17 cellular contexts compared by ENCODE assay signal in genomic region chr6:80725156-80725930, GRCh38.
DNase-seq lines count a peak whose midpoint lies in the region; ATAC-seq lines count a peak whose summit lies in the region.
"Had no signal": no experiment of that assay in that cellular context is flagged by ENCODE, and none has a peak within 500 bp of the region (broad histone marks: within the 10 kb centered on the region; RNA-seq: fewer than 3 reads in every experiment).

No MANE protein-coding gene starts in this region.

- no peaks in the 10 kb centered on the region for H3K9me3 ChIP-seq in skeletal muscle satellite cell (replicated peaks; ENCODE audit: low read length)
- H3K9me3 ChIP-seq: adrenal gland, upper lobe of right lung had no signal

- H3K4me1 ChIP-seq in skeletal muscle satellite cell (ENCODE audit: control insufficient read depth, insufficient read depth, low read length): peaks cover 3% of the 10 kb centered on the region
- H3K4me1 ChIP-seq: adrenal gland, upper lobe of right lung had no signal

- H3K4me3 ChIP-seq in skeletal muscle satellite cell (ENCODE audit: low read length): no peak overlapping the region
- H3K4me3 ChIP-seq: adrenal gland, upper lobe of right lung had no signal

- H3K4me2 ChIP-seq in skeletal muscle satellite cell (ENCODE audit: low read length): peak overlapping the region; percentile 12

- H3K9ac ChIP-seq in skeletal muscle satellite cell (ENCODE audit: low read depth, low read length): no peak overlapping the region

- no peaks in the 10 kb centered on the region for H3K36me3 ChIP-seq in skeletal muscle satellite cell (ENCODE audit: insufficient read depth, low read length)
- H3K36me3 ChIP-seq: adrenal gland, upper lobe of right lung had no signal

- ATAC-seq in GM18502 (IDR thresholded peaks at IDR 0.05; ENCODE audit: poor library complexity, unreplicated experiment): no peak
- ATAC-seq: activated CD8-positive, alpha-beta memory T cell treated with anti-CD3 and anti-CD28 coated beads, Interleukin-2, amount 10 ng/mL, durations not matched to agents 7 days and 5 days; upper lobe of right lung had no signal

- peak; percentile 2 for DNase-seq in NCI-H510A treated with DMSO at 0.1 percent for 48 hours (lab: John Stamatoyannopoulos, UW)
- no peak for DNase-seq in NCI-H510A (lab: John Stamatoyannopoulos, UW)
- DNase-seq in MV-4-11 (lab: John Stamatoyannopoulos, UW): peak; percentile 23
- DNase-seq in epidermal melanocyte (ENCODE audit: insufficient read length, low spot score): peak; percentile 37
- DNase-seq in stimulated activated CD4-positive, alpha-beta T cell treated with anti-CD3 and anti-CD28 coated beads, Interleukin-4, amount 100 ng/mL, for 1 hour: no peak
- DNase-seq in middle frontal gyrus (ENCODE audit: extremely low spot score, low spot score): no peak
- DNase-seq: 8988T; activated CD4-positive, CD25-positive, alpha-beta regulatory T cell treated with anti-CD3 and anti-CD28 coated beads, Interleukin-2, amount 50 U/mL, for 72 hours; activated CD8-positive, alpha-beta memory T cell treated with anti-CD3 and anti-CD28 coated beads, Interleukin-2, amount 10 ng/mL, durations not matched to agents 7 days and 5 days; adrenal gland; CD4-positive, CD25-positive, alpha-beta regulatory T cell; effector CD4-positive, alpha-beta T cell; kidney glomerular epithelial cell; retina; upper lobe of right lung had no signal

- no peaks in the 10 kb centered on the region for H3K27me3 ChIP-seq in skeletal muscle satellite cell (ENCODE audit: control insufficient read depth, insufficient read depth, low read length)
- H3K27me3 ChIP-seq: adrenal gland, upper lobe of right lung had no signal

Comparison
In these comparisons a context has a peak if more than half of its experiments do, and no peak if none do; other contexts are left out.
1. DNase-seq: peak in NCI-H510A treated with DMSO at 0.1 percent for 48 hours (single experiment), MV-4-11 (single experiment) and epidermal melanocyte (single experiment); none in NCI-H510A (single experiment), stimulated activated CD4-positive, alpha-beta T cell treated with anti-CD3 and anti-CD28 coated beads, Interleukin-4, amount 100 ng/mL, for 1 hour (single experiment) and middle frontal gyrus (single experiment).